8 cellular contexts compared by ENCODE assay signal in genomic region chr1:6358757-6359567, GRCh38. TPM values are rescaled to one million over a fixed set of nuclear protein-coding genes. Genes with fewer than 3 reads are reported as not detected.
A peak's percentile ranks its signal among the peaks of the same experiment; 100 is the strongest.
DNase-seq lines count a peak whose midpoint lies in the region; ATAC-seq and TF ChIP-seq lines count a peak whose summit lies in the region.

No MANE protein-coding gene starts in this region.

- H3K27me3 Mint-ChIP-seq in activated CD4-positive, alpha-beta T cell treated with anti-CD3 and anti-CD28 coated beads, Interleukin-2, amount 10 ng/mL, durations not matched to agents 7 days and 5 days: no peaks in the 10 kb centered on the region

- H3K4me1 Mint-ChIP-seq in activated CD4-positive, alpha-beta T cell treated with anti-CD3 and anti-CD28 coated beads, Interleukin-2, amount 10 ng/mL, durations not matched to agents 7 days and 5 days: peaks cover 68% of the 10 kb centered on the region

- H3K9me3 ChIP-seq in osteoblast (ENCODE audit: low read depth, low read length): no peaks in the 10 kb centered on the region

- H4K20me1 ChIP-seq in osteoblast (ENCODE audit: insufficient read depth, low read length): no peaks in the 10 kb centered on the region

- DNase-seq in EL (peak; percentile 27), epithelial cell of proximal tubule (ENCODE audit: low read depth) (no peak), osteoblast (ENCODE audit: insufficient read length, low spot score, missing footprints) (peak; percentile 92), NCI-H146 (lab: John Stamatoyannopoulos, UW) (no peak), SK-N-DZ (ENCODE audit: low spot score) (no peak)
- DNase-seq in activated CD4-positive, alpha-beta T cell treated with anti-CD3 and anti-CD28 coated beads, Interleukin-2, amount 10 ng/mL, durations not matched to agents 7 days and 5 days: peak; percentile 72

- no peaks in the 10 kb centered on the region for H3K9me3 Mint-ChIP-seq in activated CD4-positive, alpha-beta T cell treated with anti-CD3 and anti-CD28 coated beads, Interleukin-2, amount 10 ng/mL, durations not matched to agents 7 days and 5 days

- H3K36me3 Mint-ChIP-seq in activated CD4-positive, alpha-beta T cell treated with anti-CD3 and anti-CD28 coated beads, Interleukin-2, amount 10 ng/mL, durations not matched to agents 7 days and 5 days (ENCODE audit: low read depth): peaks cover 11% of the 10 kb centered on the region

- H3K4me2 ChIP-seq in osteoblast (ENCODE audit: insufficient read depth, low read length): peak overlapping the region; percentile 68

- ATAC-seq in HG02642 (IDR thresholded peaks at IDR 0.05; ENCODE audit: poor library complexity, unreplicated experiment) (peak; percentile 21), HG02588 (IDR thresholded peaks at IDR 0.05; ENCODE audit: unreplicated experiment) (no peak)

- CTCF ChIA-PET in activated CD4-positive, alpha-beta T cell treated with anti-CD3 and anti-CD28 coated beads, Interleukin-2, amount 10 ng/mL, durations not matched to agents 7 days and 5 days (lab: Charles Lee): interaction anchor here (0.6 to 2.2 kb wide), 7 partner anchors 10 to 120 kb away, joined by 3 to 11 read pairs (median 4); no protein-coding TSS in a partner anchor

- POLR2A ChIA-PET in activated CD4-positive, alpha-beta T cell treated with anti-CD3 and anti-CD28 coated beads, Interleukin-2, amount 10 ng/mL, durations not matched to agents 7 days and 5 days (lab: Charles Lee): no interaction called here

- H3K27me3 ChIP-seq in osteoblast (ENCODE audit: insufficient read depth, low read length): no peaks in the 10 kb centered on the region

- H3K27ac ChIP-seq in osteoblast (ENCODE audit: low read depth, low read length): peak overlapping the region; percentile 80

- H3K4me3 ChIP-seq in epithelial cell of proximal tubule (ENCODE audit: low read depth, low read length) (peak overlapping the region; percentile 19), osteoblast (ENCODE audit: insufficient read depth, low read length) (peak overlapping the region; percentile 47)

- H3K79me2 ChIP-seq in osteoblast (ENCODE audit: insufficient read depth, low read length): peaks cover 31% of the 10 kb centered on the region

- H2AFZ ChIP-seq in osteoblast (ENCODE audit: low read length): peak overlapping the region; percentile 78

- H3K36me3 ChIP-seq in osteoblast (ENCODE audit: insufficient read depth, low read length): no peaks in the 10 kb centered on the region

- peak overlapping the region; percentile 96 for H3K27ac Mint-ChIP-seq in activated CD4-positive, alpha-beta T cell treated with anti-CD3 and anti-CD28 coated beads, Interleukin-2, amount 10 ng/mL, durations not matched to agents 7 days and 5 days

- peaks cover 22% of the 10 kb centered on the region for H3K4me1 ChIP-seq in osteoblast (ENCODE audit: insufficient read depth, low read length)

- TF ChIP-seq CTCF in epithelial cell of proximal tubule (conservative IDR thresholded peaks at IDR 0.05; ENCODE audit: low read depth, low read length) (no peak), osteoblast (IDR thresholded peaks at IDR 0.05; ENCODE audit: extremely low read depth, low read depth, low read length) (no peak)

- H3K4me3 Mint-ChIP-seq in activated CD4-positive, alpha-beta T cell treated with anti-CD3 and anti-CD28 coated beads, Interleukin-2, amount 10 ng/mL, durations not matched to agents 7 days and 5 days: peak overlapping the region; percentile 65

RNA-seq across cellular contexts. Expression of gene ACOT7, which starts 34.6 kb away (rescaled TPM):
- 100 to 1,000 TPM; 101 TPM for total RNA-seq in activated CD4-positive, alpha-beta T cell treated with anti-CD3 and anti-CD28 coated beads, Interleukin-2, amount 10 ng/mL, durations not matched to agents 7 days and 5 days
- total RNA-seq in epithelial cell of proximal tubule: 80.3 and 82.0 TPM in 2 replicates
- total RNA-seq in osteoblast: 9.1 and 10.9 TPM in 2 replicates
- polyA plus RNA-seq in SK-N-DZ (2014; cell fraction: cytosol; rRNA removed): 59.5 and 63.2 TPM in 2 replicates
- 28.3 and 44.8 TPM in 2 replicates for polyA plus RNA-seq in SK-N-DZ (2014; cell fraction: nucleus; rRNA removed)

Comparison
In these comparisons a context has a peak if more than half of its experiments do, and no peak if none do; other contexts are left out.
1. DNase-seq: peak in EL (single experiment), activated CD4-positive, alpha-beta T cell treated with anti-CD3 and anti-CD28 coated beads, Interleukin-2, amount 10 ng/mL, durations not matched to agents 7 days and 5 days (single experiment) and osteoblast (single experiment); none in epithelial cell of proximal tubule (single experiment), NCI-H146 (single experiment) and SK-N-DZ (single experiment).